9 cellular contexts compared by ENCODE assay signal in the genomic region with DNA sequence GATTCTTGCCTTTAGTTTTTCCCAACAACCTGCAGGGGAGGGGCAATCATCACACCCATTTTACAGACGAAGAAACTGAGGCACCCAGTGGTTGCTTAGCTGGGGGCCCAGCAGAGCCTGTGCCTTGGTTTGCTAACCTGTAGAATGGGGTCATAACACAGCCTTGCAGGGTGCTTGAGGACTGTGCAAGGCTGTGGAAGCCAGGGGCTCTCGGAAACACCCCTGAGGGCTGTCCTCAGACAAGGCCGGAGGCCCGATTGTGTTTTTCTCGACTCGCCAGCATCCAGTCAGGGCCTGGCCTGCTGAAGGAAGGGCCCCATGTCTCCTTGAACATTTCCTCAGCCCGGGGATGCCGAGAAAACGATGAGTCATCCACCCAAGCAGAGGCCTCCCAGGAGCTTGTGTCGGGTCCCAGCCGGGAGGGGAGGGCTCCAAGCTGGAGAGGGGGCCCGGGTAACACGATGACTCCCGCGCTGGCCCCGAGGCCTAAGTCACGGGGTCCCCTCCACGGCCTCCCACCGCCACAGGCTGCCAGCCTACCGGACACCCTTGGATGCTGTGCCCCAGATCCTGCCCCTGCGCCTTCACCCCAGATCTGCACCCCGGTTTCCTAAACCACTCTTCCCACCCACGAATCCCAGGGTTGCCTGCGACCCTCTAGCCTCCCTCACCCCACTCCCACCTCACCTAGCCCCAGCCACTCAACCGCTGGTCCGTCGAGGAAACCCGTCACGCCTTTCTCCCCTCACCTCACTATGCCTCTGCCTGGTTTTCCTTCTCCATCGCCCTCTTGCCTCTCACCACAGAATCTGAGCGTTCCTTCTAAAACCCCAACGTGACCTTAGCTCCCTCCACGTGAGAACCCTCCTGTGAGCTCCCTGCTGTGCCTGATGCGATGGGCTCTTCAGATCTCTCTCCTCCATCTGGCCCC. TPM values are rescaled to one million over a fixed set of nuclear protein-coding genes. Genes with fewer than 3 reads are reported as not detected.
DNase-seq lines count a peak whose midpoint lies in the region; ATAC-seq, FAIRE-seq and TF ChIP-seq lines count a peak whose summit lies in the region.
"Had no signal": no experiment of that assay in that cellular context is flagged by ENCODE, and none has a peak within 500 bp of the region (broad histone marks: within the 10 kb centered on the region; RNA-seq: fewer than 3 reads in every experiment).

No MANE protein-coding gene starts in this region.

- H3K9me3 Mint-ChIP-seq in stimulated activated effector memory CD8-positive, alpha-beta T cell treated with anti-CD3 and anti-CD28 coated beads, Interleukin-12 subunit alpha, Interleukin-12 subunit beta, amount 100 ng/mL, for 72 hours: no peaks in the 10 kb centered on the region

- peak; percentile 66 for ATAC-seq in stimulated activated effector memory CD8-positive, alpha-beta T cell treated with anti-CD3 and anti-CD28 coated beads, Interleukin-12 subunit alpha, Interleukin-12 subunit beta, amount 100 ng/mL, for 72 hours

- intact Hi-C loops in lower leg skin (cut with DNase I; ENCODE audit: low total_unique reads): no loop called here

- no peak overlapping the region for H3K27ac Mint-ChIP-seq in stimulated activated effector memory CD8-positive, alpha-beta T cell treated with anti-CD3 and anti-CD28 coated beads, Interleukin-12 subunit alpha, Interleukin-12 subunit beta, amount 100 ng/mL, for 72 hours

- no peak overlapping the region for H3K4me3 Mint-ChIP-seq in stimulated activated effector memory CD8-positive, alpha-beta T cell treated with anti-CD3 and anti-CD28 coated beads, Interleukin-12 subunit alpha, Interleukin-12 subunit beta, amount 100 ng/mL, for 72 hours

- WGBS in lower leg skin, 2 donors: 43 to 75% methylated on average over 17 to 34 of the region's 34 CpGs

- TF ChIP-seq POLR2A in lower leg skin (IDR thresholded peaks at IDR 0.05): no peak

- H3K4me1 Mint-ChIP-seq in stimulated activated effector memory CD8-positive, alpha-beta T cell treated with anti-CD3 and anti-CD28 coated beads, Interleukin-12 subunit alpha, Interleukin-12 subunit beta, amount 100 ng/mL, for 72 hours: peaks cover 38% of the 10 kb centered on the region

- TF ChIP-seq CTCF in lower leg skin (IDR thresholded peaks at IDR 0.05): no peak

- peak; percentile 85 for DNase-seq in AG08395 (ENCODE audit: low spot score)
- DNase-seq in HTR-8/SVneo (ENCODE audit: insufficient read length, low spot score): peak; percentile 89
- peak; percentile 54 to 72 for DNase-seq in activated CD4-positive, alpha-beta T cell treated with anti-CD3 and anti-CD28 coated beads, Interleukin-2, amount 50 U/mL, for 48 hours
- peak; percentile 22 for DNase-seq in glomerular endothelial cell (ENCODE audit: extremely low read depth, low read depth, low spot score)
- DNase-seq in stimulated activated effector memory CD8-positive, alpha-beta T cell treated with anti-CD3 and anti-CD28 coated beads, Interleukin-12 subunit alpha, Interleukin-12 subunit beta, amount 100 ng/mL, for 72 hours (ENCODE audit: low spot score in 2 of 2): no peak
- no peak for DNase-seq in lower leg skin (ENCODE audit: low spot score in 2 of 2)
- no peak for DNase-seq in NCI-H1092 (lab: John Stamatoyannopoulos, UW)
- no peak for DNase-seq in NCI-H1048 (lab: John Stamatoyannopoulos, UW)

- H3K36me3 Mint-ChIP-seq in stimulated activated effector memory CD8-positive, alpha-beta T cell treated with anti-CD3 and anti-CD28 coated beads, Interleukin-12 subunit alpha, Interleukin-12 subunit beta, amount 100 ng/mL, for 72 hours: no peaks in the 10 kb centered on the region

- H3K4me3 ChIP-seq in lower leg skin (ENCODE audit: low read depth, poor library complexity, severe bottlenecking): no peak overlapping the region

- FAIRE-seq in HTR-8/SVneo (lab: Jason Lieb, UNC): peak; percentile 87
- FAIRE-seq: GM18507 had no signal

RNA-seq across cellular contexts. Expression of a gene that starts 10.6 kb away (rescaled TPM):
- total RNA-seq in glomerular endothelial cell (43.4 and 99.9 TPM in 2 replicates), lower leg skin (10 to 100 TPM in 1 of 4 donors, 1 to 10 TPM in 3; 4.6 to 10.4 (median 7.0) TPM)

Comparison
In these comparisons a context has a peak if more than half of its experiments do, and no peak if none do; other contexts are left out.
1. DNase-seq: peak in AG08395 (single experiment), HTR-8/SVneo (single experiment), activated CD4-positive, alpha-beta T cell treated with anti-CD3 and anti-CD28 coated beads, Interleukin-2, amount 50 U/mL, for 48 hours (2 of 2) and glomerular endothelial cell (single experiment); none in stimulated activated effector memory CD8-positive, alpha-beta T cell treated with anti-CD3 and anti-CD28 coated beads, Interleukin-12 subunit alpha, Interleukin-12 subunit beta, amount 100 ng/mL, for 72 hours (0 of 2), lower leg skin (0 of 2), NCI-H1092 (single experiment) and NCI-H1048 (single experiment).